ENCODE assay signal across 15 cellular contexts in the genomic region with DNA sequence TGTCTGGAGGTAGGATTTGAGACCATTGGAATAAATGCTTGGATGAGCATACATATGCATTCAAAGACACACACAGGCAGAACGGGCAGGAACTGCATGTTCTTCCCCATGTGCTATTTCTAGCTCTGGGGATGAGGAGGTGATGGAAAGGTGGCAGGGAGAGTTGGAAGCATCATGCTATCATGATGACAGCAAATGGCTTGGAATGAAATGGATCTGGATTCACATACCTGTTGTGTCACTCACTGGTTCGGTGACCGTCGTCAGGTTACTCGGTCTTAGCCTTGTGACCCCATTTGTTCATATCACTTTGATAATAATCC.
DNase-seq lines count a peak whose midpoint lies in the region; ATAC-seq lines count a peak whose summit lies in the region.
"Had no signal": no experiment of that assay in that cellular context is flagged by ENCODE, and none has a peak within 500 bp of the region (broad histone marks: within the 10 kb centered on the region; RNA-seq: fewer than 3 reads in every experiment).

No MANE protein-coding gene starts in this region.

- H3K9me3 Mint-ChIP-seq in naive thymus-derived CD8-positive, alpha-beta T cell, result no peaks in the 10 kb centered on the region

- no peak overlapping the region for H2BK15ac ChIP-seq in mesendoderm (replicated peaks; ENCODE audit: low read depth)

- H3K4me3 Mint-ChIP-seq in naive thymus-derived CD8-positive, alpha-beta T cell, result no peak overlapping the region

- H3K4ac ChIP-seq in mesendoderm (ENCODE audit: low read depth, low read length), result no peak overlapping the region

- H4K8ac ChIP-seq in mesendoderm (ENCODE audit: low read depth, low read length), result no peak overlapping the region

- H3K79me2 ChIP-seq in mesendoderm (ENCODE audit: control insufficient read depth, insufficient read depth, low read length), result no peaks in the 10 kb centered on the region

- no peak overlapping the region for H3K9ac ChIP-seq in mesendoderm (ENCODE audit: low read length)

- DNase-seq in Ammon's horn (ENCODE audit: low spot score), result peak; percentile 6
- peak in 12 of 61 donors; percentile 2 to 76 (median 24) for DNase-seq in caudate nucleus (lab: John Stamatoyannopoulos, UW)
- DNase-seq in mesendoderm, result no peak
- peak; percentile 10 for DNase-seq in putamen (ENCODE audit: low spot score)
- DNase-seq in activated CD4-positive, alpha-beta T cell treated with anti-CD3 and anti-CD28 coated beads, Interleukin-2, amount 50 U/mL, for 4 hours, result no peak
- no peak for DNase-seq in NCI-H345 treated with DMSO at 0.1 percent for 48 hours (lab: John Stamatoyannopoulos, UW; ENCODE audit: unreplicated experiment)
- no peak for DNase-seq in naive thymus-derived CD8-positive, alpha-beta T cell
- DNase-seq: 8988T, AML-193, H7, NCI-H2227 treated with DMSO at 0.1 percent for 48 hours had no signal

- no peaks in the 10 kb centered on the region for H3K4me1 Mint-ChIP-seq in naive thymus-derived CD8-positive, alpha-beta T cell

- H3K56ac ChIP-seq in mesendoderm (ENCODE audit: low read length), result no peak overlapping the region

- POLR2A ChIA-PET in naive thymus-derived CD8-positive, alpha-beta T cell (lab: Charles Lee), result no interaction called here

- no CpG with 5 or more reads among the region's 5 CpGs for WGBS in mesendoderm (ENCODE audit: extremely low coverage, insufficient coverage, low lambda C conversion rate)

- H3K36me3 ChIP-seq in mesendoderm (ENCODE audit: control insufficient read depth, insufficient read depth, low read length), result no peaks in the 10 kb centered on the region
- H3K36me3 ChIP-seq: MG63 had no signal

- H3K36me3 Mint-ChIP-seq in naive thymus-derived CD8-positive, alpha-beta T cell, result no peaks in the 10 kb centered on the region

- H3K27ac Mint-ChIP-seq in naive thymus-derived CD8-positive, alpha-beta T cell, result no peak overlapping the region

- peaks cover 0 to 13% (median 0%) of the 10 kb centered on the region in 5 donors for H3K27me3 Mint-ChIP-seq in naive thymus-derived CD8-positive, alpha-beta T cell

- no peak overlapping the region for H2BK120ac ChIP-seq in mesendoderm (ENCODE audit: low read depth, low read length)

- ATAC-seq in naive thymus-derived CD8-positive, alpha-beta T cell, result no peak
- ATAC-seq: K562 had no signal

- no peaks in the 10 kb centered on the region for H3K79me1 ChIP-seq in mesendoderm (ENCODE audit: low read length)

- no peak overlapping the region for H3K4me2 ChIP-seq in mesendoderm (ENCODE audit: low read length)

- peak overlapping the region; percentile 53 for H2AK5ac ChIP-seq in mesendoderm (ENCODE audit: low read length)

- H3K27ac ChIP-seq in caudate nucleus (ENCODE audit: low read depth, low read length) (peak overlapping the region; percentile 7), mesendoderm (ENCODE audit: low read depth, low read length) (no peak overlapping the region)
- H3K27ac ChIP-seq: C4-2B, RWPE1 had no signal

- no peak overlapping the region for H4K5ac ChIP-seq in mesendoderm (ENCODE audit: low read length)

- H3K4me3 ChIP-seq in mesendoderm (ENCODE audit: low read length), result no peak overlapping the region
- H3K4me3 ChIP-seq: K562, MG63 had no signal

- no peak overlapping the region for H2BK5ac ChIP-seq in mesendoderm (ENCODE audit: low read length)

- no peak overlapping the region for H3K18ac ChIP-seq in mesendoderm (ENCODE audit: low read length)

- no peaks in the 10 kb centered on the region for H3K4me1 ChIP-seq in mesendoderm (ENCODE audit: control insufficient read depth, low read depth, low read length)

- no peak overlapping the region for H3K23ac ChIP-seq in mesendoderm (ENCODE audit: low read length)

- H3K27me3 ChIP-seq in mesendoderm (ENCODE audit: insufficient read depth, low read length, poor library complexity), result no peaks in the 10 kb centered on the region
- H3K27me3 ChIP-seq: MG63 had no signal

Comparison
In these comparisons a context has a peak if more than half of its experiments do, and no peak if none do; other contexts are left out.
1. DNase-seq: peak in Ammon's horn (single experiment) and putamen (single experiment); none in mesendoderm (single experiment), activated CD4-positive, alpha-beta T cell treated with anti-CD3 and anti-CD28 coated beads, Interleukin-2, amount 50 U/mL, for 4 hours (0 of 2), NCI-H345 treated with DMSO at 0.1 percent for 48 hours (single experiment) and naive thymus-derived CD8-positive, alpha-beta T cell (0 of 10).